8 cellular contexts compared by ENCODE assay signal in the genomic region with DNA sequence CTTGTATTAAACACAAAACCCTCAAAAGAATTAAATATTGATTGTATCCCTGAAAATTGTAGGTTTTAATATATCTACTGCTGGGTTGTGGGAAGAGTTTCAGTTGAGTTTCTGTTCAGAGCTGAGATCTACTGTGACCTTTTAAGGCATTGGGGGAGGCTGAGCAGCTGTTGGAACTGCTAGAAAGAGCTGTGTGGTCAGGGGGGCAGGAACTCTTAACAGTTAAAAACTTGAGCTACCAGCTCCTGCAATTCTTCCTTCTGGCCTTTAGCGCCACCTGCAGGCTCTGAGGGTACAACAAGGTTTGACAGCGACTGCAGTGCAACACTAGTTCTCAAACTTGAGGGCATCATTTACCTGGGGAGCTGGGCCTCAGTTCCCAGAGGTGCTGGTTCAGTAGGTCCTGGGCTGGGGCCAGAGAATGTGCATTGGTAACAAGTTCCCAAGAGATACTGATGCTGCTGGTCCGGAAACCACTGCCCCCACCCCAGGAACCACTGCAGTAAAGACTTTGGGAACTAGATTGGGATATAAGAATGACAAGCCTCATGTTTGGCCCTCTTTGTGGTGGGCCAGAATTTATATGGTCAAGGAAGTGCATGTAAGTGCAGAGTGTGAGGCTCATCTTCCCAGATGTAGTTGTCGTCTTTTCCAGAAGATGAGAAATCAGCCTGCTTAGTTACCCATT. TPM values are rescaled to one million over a fixed set of nuclear protein-coding genes. Genes with fewer than 3 reads are reported as not detected.
DNase-seq lines count a peak whose midpoint lies in the region; ATAC-seq and TF ChIP-seq lines count a peak whose summit lies in the region.

No MANE protein-coding gene starts in this region.

- no peaks in the 10 kb centered on the region for H3K36me3 ChIP-seq in right atrium auricular region

- H3K4me1 ChIP-seq in right atrium auricular region, result peaks cover 0 to 38% of the 10 kb centered on the region in 2 donors

- no peak overlapping the region for H3K27ac ChIP-seq in right atrium auricular region

- H3K4me3 ChIP-seq in right atrium auricular region (no peak overlapping the region), retinal pigment epithelial cell (ENCODE audit: low read length) (no peak overlapping the region)

- ATAC-seq in GM18498 (IDR thresholded peaks at IDR 0.05; ENCODE audit: unreplicated experiment) (peak; percentile 40), HG02870 (IDR thresholded peaks at IDR 0.05; ENCODE audit: unreplicated experiment) (peak; percentile 44)

- H3K9me3 ChIP-seq in right atrium auricular region, result no peaks in the 10 kb centered on the region

- DNase-seq in NCI-H1694 (lab: John Stamatoyannopoulos, UW) (peak; percentile 76), T-helper 1 cell (peak; percentile 66 to 94 (median 80)), amygdala (lab: John Stamatoyannopoulos, UW) (peak in 52 of 56 donors; percentile 14 to 90 (median 59)), right atrium auricular region (ENCODE audit: low spot score) (peak; percentile 89), retinal pigment epithelial cell (ENCODE audit: low read depth) (peak; percentile 48), HPDE6-E6E7 (ENCODE audit: extremely low spot score) (no peak)

- no peaks in the 10 kb centered on the region for H3K27me3 ChIP-seq in right atrium auricular region

- TF ChIP-seq CTCF in right atrium auricular region (IDR thresholded peaks at IDR 0.05) (peak; percentile 68 to 89), retinal pigment epithelial cell (conservative IDR thresholded peaks at IDR 0.05; ENCODE audit: low read depth, low read length) (peak; percentile 89)

RNA-seq across cellular contexts. Expression of gene RNASEH2B, which starts 2.5 kb away (rescaled TPM):
- 10 to 100 TPM; 22.9 to 36.9 TPM for total RNA-seq in right atrium auricular region
